15 cellular contexts compared by ENCODE assay signal in genomic region chr6:31354788-31355539, GRCh38. TPM values are rescaled to one million over a fixed set of nuclear protein-coding genes. Genes with fewer than 3 reads are reported as not detected.
A peak's percentile ranks its signal among the peaks of the same experiment; 100 is the strongest.
DNase-seq lines count a peak whose midpoint lies in the region; ATAC-seq, FAIRE-seq and TF ChIP-seq lines count a peak whose summit lies in the region.
"Had no signal": no experiment of that assay in that cellular context is flagged by ENCODE, and none has a peak within 500 bp of the region (broad histone marks: within the 10 kb centered on the region; RNA-seq: fewer than 3 reads in every experiment).

No MANE protein-coding gene starts in this region.

- in situ Hi-C loops in GM13976 (cut with MboI; ENCODE audit: low sequenced_read_pairs, unreplicated experiment), result loop anchor here (5.0 kb wide), 1 partner anchor 88 kb away; no protein-coding TSS in a partner anchor

- H3K27me3 ChIP-seq in ACC112 (ENCODE audit: insufficient read depth, low read length), result no peaks in the 10 kb centered on the region
- H3K27me3 ChIP-seq in astrocyte (ENCODE audit: insufficient read depth, low read length), result peaks cover 25% of the 10 kb centered on the region

- H3K9me3 Mint-ChIP-seq in astrocyte (ENCODE audit: unreplicated experiment), result peaks cover 6% of the 10 kb centered on the region
- H3K9me3 Mint-ChIP-seq in natural killer cell, result no peaks in the 10 kb centered on the region

- H3K4me3 Mint-ChIP-seq in astrocyte (ENCODE audit: unreplicated experiment), result peak overlapping the region; percentile 92
- H3K4me3 Mint-ChIP-seq in natural killer cell, result peak overlapping the region; percentile 97

- H3K9ac ChIP-seq in astrocyte (ENCODE audit: low read length), result no peak overlapping the region

- H3K4me2 ChIP-seq in astrocyte (ENCODE audit: low read length), result peak overlapping the region; percentile 95

- H3K36me3 Mint-ChIP-seq in astrocyte (ENCODE audit: low read depth, unreplicated experiment), result peaks cover 29% of the 10 kb centered on the region
- peaks cover 31% of the 10 kb centered on the region for H3K36me3 Mint-ChIP-seq in natural killer cell

- peaks cover 19% of the 10 kb centered on the region for H4K20me1 ChIP-seq in astrocyte (ENCODE audit: insufficient read depth, low read length)

- H2AFZ ChIP-seq in ACC112 (ENCODE audit: low read length, unreplicated experiment) (no peak overlapping the region), astrocyte (ENCODE audit: low read depth, low read length) (no peak overlapping the region)

- intact Hi-C loops in natural killer cell (cut with micrococcal nuclease), result loop anchor here (1.0 to 10.0 kb wide), 2 partner anchors 83 to 740 kb away; partner anchors contain the start of genes HLA-C, MRPS18B and PPP1R10

- H3K4me1 Mint-ChIP-seq in astrocyte (ENCODE audit: low read depth, unreplicated experiment), result peaks cover 28% of the 10 kb centered on the region
- peaks cover 79 to 87% of the 10 kb centered on the region in 2 donors for H3K4me1 Mint-ChIP-seq in natural killer cell

- DNase-seq in astrocyte (ENCODE audit: low read depth), result no peak
- peak; percentile 44 for DNase-seq in natural killer cell
- DNase-seq in NCI-H1436 (lab: John Stamatoyannopoulos, UW), result no peak
- no peak for DNase-seq in GM19238 (ENCODE audit: insufficient read length, low spot score)
- no peak for DNase-seq in GM13976 (ENCODE audit: low spot score)
- DNase-seq: Calu3; effector CD4-positive, alpha-beta T cell; NCI-H2171 treated with DMSO at 0.1 percent for 48 hours; SHP77 treated with DMSO at 0.1 percent for 48 hours had no signal

- FAIRE-seq in astrocyte (lab: Jason Lieb, UNC), result no peak
- FAIRE-seq: HTR-8/SVneo, keratinocyte, urothelium cell line had no signal

- H3K79me2 ChIP-seq in ACC112 (ENCODE audit: control insufficient read depth, insufficient read depth, low read length, unreplicated experiment) (peaks cover 24% of the 10 kb centered on the region), astrocyte (ENCODE audit: insufficient read depth, low read length) (no peaks in the 10 kb centered on the region)

- no peaks in the 10 kb centered on the region for H3K9me3 ChIP-seq in astrocyte (ENCODE audit: insufficient read depth, low read depth, low read length)

- H3K27me3 Mint-ChIP-seq in astrocyte (ENCODE audit: low read depth, unreplicated experiment), result peaks cover 20% of the 10 kb centered on the region
- peaks cover 0 to 1% of the 10 kb centered on the region in 2 donors for H3K27me3 Mint-ChIP-seq in natural killer cell (ENCODE audit: low read depth in 2 of 2)

- TF ChIP-seq CTCF in GM12875 (IDR thresholded peaks at IDR 0.05; ENCODE audit: borderline replicate concordance, insufficient read depth, low read depth, low read length), result no peak
- TF ChIP-seq CTCF in astrocyte (IDR thresholded peaks at IDR 0.05; ENCODE audit: insufficient read depth, low read depth, low read length), result no peak
- TF ChIP-seq CTCF in natural killer cell (IDR thresholded peaks at IDR 0.05), result no peak
- no peak for TF ChIP-seq CTCF in GM13976 (IDR thresholded peaks at IDR 0.05; ENCODE audit: borderline replicate concordance, control extremely low read depth, extremely low read depth, insufficient read depth, missing control alignments)

- peaks cover 20% of the 10 kb centered on the region for H3K4me1 ChIP-seq in ACC112 (ENCODE audit: control insufficient read depth, insufficient read depth, low read length, unreplicated experiment)
- peaks cover 3% of the 10 kb centered on the region for H3K4me1 ChIP-seq in astrocyte (ENCODE audit: insufficient read depth, low read length)

- peak in 1 of 3 donors; percentile 2 for ATAC-seq in natural killer cell
- ATAC-seq in HG03175 (IDR thresholded peaks at IDR 0.05; ENCODE audit: unreplicated experiment), result no peak

- H3K4me3 ChIP-seq in ACC112 (ENCODE audit: low read depth, low read length) (peak overlapping the region; percentile 95), GM12875 (ENCODE audit: low read depth, low read length) (peak overlapping the region; percentile 57), astrocyte (ENCODE audit: insufficient read depth, low read depth, low read length) (peak overlapping the region; percentile 5)

- H3K27ac ChIP-seq in ACC112 (ENCODE audit: low read depth, low read length) (no peak overlapping the region), astrocyte (ENCODE audit: low read depth, low read length) (no peak overlapping the region)

- H3K36me3 ChIP-seq in ACC112 (ENCODE audit: insufficient read depth, low read length), result peaks cover 24% of the 10 kb centered on the region
- H3K36me3 ChIP-seq in astrocyte (ENCODE audit: insufficient read depth, low read length), result no peaks in the 10 kb centered on the region

- H3K27ac Mint-ChIP-seq in astrocyte (ENCODE audit: unreplicated experiment) (peak overlapping the region; percentile 47), natural killer cell (peak overlapping the region; percentile 100)

RNA-seq across cellular contexts. Expression of gene HLA-B, which starts 2.0 kb away (rescaled TPM):
- total RNA-seq in astrocyte, result 1,493 and 2,082 TPM in 2 replicates
- over 10,000 TPM in 2 of 3 donors, 1,000 to 10,000 TPM in 1; 9,586 to 11,061 (median 11,048) TPM for total RNA-seq in natural killer cell

RNA-seq across cellular contexts. Expression of gene MICA, which starts 48.4 kb away (rescaled TPM):
- total RNA-seq in astrocyte (70.0 and 70.6 TPM in 2 replicates), natural killer cell (10 to 100 TPM in 2 of 3 donors, 1 to 10 TPM in 1; 9.3 to 19.7 (median 11.4) TPM)

Comparison
In these comparisons a context has a peak if more than half of its experiments do, and no peak if none do; other contexts are left out.
1. H3K4me3 ChIP-seq: peak in every context shown above with its lines; median percentile 95 in ACC112; 57 in GM12875; 5 in astrocyte.